In genomic region chr14:104666523-104666895, GRCh38 we compare ENCODE assay signal across 8 cellular contexts. TPM values are rescaled to one million over a fixed set of nuclear protein-coding genes. Genes with fewer than 3 reads are reported as not detected.
DNase-seq lines count a peak whose midpoint lies in the region; ATAC-seq and TF ChIP-seq lines count a peak whose summit lies in the region.
"Not testable (repeated sequence)": the region's sequence is repeated elsewhere in the genome, so short reads cannot be mapped to it uniquely, and the experiment has no call there.

No MANE protein-coding gene starts in this region.

- H3K27ac Mint-ChIP-seq in T-helper 17 cell = peak overlapping the region; percentile 19
- peak overlapping the region; percentile 79 for H3K27ac Mint-ChIP-seq in mesothelial cell of epicardium
- H3K27ac Mint-ChIP-seq in osteocyte (ENCODE audit: unreplicated experiment) = peak overlapping the region; percentile 20

- H3K9ac ChIP-seq in BLaER1 treated with 17β-estradiol and CSF1 and Interleukin-3, amounts not matched to agents 10 nM and 100 nM = peak overlapping the region in 9 of 11 experiments; percentile 16 to 71 (median 56); a peak in 9 of 22 replicates
- H3K9ac ChIP-seq in HUES6 (ENCODE audit: low read length) = peak overlapping the region; percentile 41

- peaks cover 27 to 56% (median 42%) of the 10 kb centered on the region in 10 experiments for H3K4me1 ChIP-seq in BLaER1 treated with 17β-estradiol and CSF1 and Interleukin-3, amounts not matched to agents 10 nM and 100 nM
- H3K4me1 ChIP-seq in HUES6 (ENCODE audit: control insufficient read depth, insufficient read depth, low read length) (peaks cover 14% of the 10 kb centered on the region), hepatocyte (ENCODE audit: insufficient read depth) (peaks cover 12% of the 10 kb centered on the region), stomach (peaks cover 11 to 15% (median 13%) of the 10 kb centered on the region in 4 donors)

- 84% methylated on average over 7 of the region's 7 CpGs for WGBS in hepatocyte (ENCODE audit: low lambda C conversion rate, missing lambda C conversion rate)
- 47 to 70% (median 59%) methylated on average over 7 of the region's 7 CpGs for WGBS in stomach, 5 donors

- H3K36me3 ChIP-seq in BLaER1 treated with 17β-estradiol and CSF1 and Interleukin-3, amounts not matched to agents 10 nM and 100 nM; HUES6 (ENCODE audit: control insufficient read depth, insufficient read depth, low read length); hepatocyte (replicated peaks; ENCODE audit: insufficient read depth, low read depth); stomach: not testable (repeated sequence)

- DNase-seq in T-helper 17 cell; caudate nucleus (lab: John Stamatoyannopoulos, UW); hepatocyte (ENCODE audit: low spot score); mesothelial cell of epicardium (ENCODE audit: low spot score in 2 of 2, unreplicated experiment in 2 of 2); osteocyte (ENCODE audit: extremely low spot score, unreplicated experiment); stomach: not testable (repeated sequence)

- not testable (repeated sequence) for H3K9me3 Mint-ChIP-seq in mesothelial cell of epicardium; osteocyte (ENCODE audit: unreplicated experiment)

- not testable (repeated sequence) for TF ChIP-seq CTCF in hepatocyte (IDR thresholded peaks at IDR 0.05; ENCODE audit: poor library complexity); mesothelial cell of epicardium (IDR thresholded peaks at IDR 0.05; ENCODE audit: unreplicated experiment); osteocyte (IDR thresholded peaks at IDR 0.05); stomach (IDR thresholded peaks at IDR 0.05)

- H3K79me2 ChIP-seq in hepatocyte = not testable (repeated sequence)

- not testable (repeated sequence) for H3K9me2 ChIP-seq in hepatocyte (replicated peaks; ENCODE audit: insufficient read depth)

- ATAC-seq in T-helper 17 cell = not testable (repeated sequence)

- not testable (repeated sequence) for H4K20me1 ChIP-seq in BLaER1 treated with 17β-estradiol and CSF1 and Interleukin-3, amounts not matched to agents 10 nM and 100 nM; hepatocyte (ENCODE audit: insufficient read depth, poor library complexity, severe bottlenecking)

- not testable (repeated sequence) for TF ChIP-seq EP300 in stomach (IDR thresholded peaks at IDR 0.05)

- H3K9me3 ChIP-seq in BLaER1 treated with 17β-estradiol and CSF1 and Interleukin-3, amounts not matched to agents 10 nM and 100 nM (replicated peaks in 1 of 11) = peaks cover 0 to 11% (median 0%) of the 10 kb centered on the region in 11 experiments; a peak in 4 of 22 replicates
- H3K9me3 ChIP-seq in HUES6 (ENCODE audit: control insufficient read depth, insufficient read depth, low read depth, low read length); T-helper 17 cell (ENCODE audit: control insufficient read depth, low read length, poor library complexity, severe bottlenecking); hepatocyte (ENCODE audit: low read depth); stomach: not testable (repeated sequence)

- H3K27me3 Mint-ChIP-seq in T-helper 17 cell; mesothelial cell of epicardium (ENCODE audit: low read depth); osteocyte (ENCODE audit: unreplicated experiment): not testable (repeated sequence)

- H3K27ac ChIP-seq in BLaER1 treated with 17β-estradiol and CSF1 and Interleukin-3, amounts not matched to agents 10 nM and 100 nM = peak overlapping the region in 10 of 11 experiments; percentile 47 to 78 (median 68); a peak in 14 of 22 replicates
- H3K27ac ChIP-seq in HUES6 (ENCODE audit: low read depth, low read length) (peak overlapping the region; percentile 83; the same call in 1 of the 2 replicates), caudate nucleus (ENCODE audit: low read depth, low read length) (peak overlapping the region; percentile 95), hepatocyte (peak overlapping the region; percentile 70), stomach (peak overlapping the region; percentile 42 to 68 (median 66))

- not testable (repeated sequence) for H3K4me3 Mint-ChIP-seq in T-helper 17 cell; mesothelial cell of epicardium; osteocyte (ENCODE audit: unreplicated experiment)

- peak overlapping the region; percentile 58 for H2AFZ ChIP-seq in hepatocyte

- not testable (repeated sequence) for H3K27me3 ChIP-seq in BLaER1 treated with 17β-estradiol and CSF1 and Interleukin-3, amounts not matched to agents 10 nM and 100 nM; HUES6 (ENCODE audit: control insufficient read depth, insufficient read depth, low read length); hepatocyte; stomach

- not testable (repeated sequence) for H3K36me3 Mint-ChIP-seq in T-helper 17 cell (ENCODE audit: low read depth); mesothelial cell of epicardium; osteocyte (ENCODE audit: unreplicated experiment)

- peak overlapping the region; percentile 61 to 80 (median 74) for H3K4me2 ChIP-seq in BLaER1 treated with 17β-estradiol and CSF1 and Interleukin-3, amounts not matched to agents 10 nM and 100 nM
- H3K4me2 ChIP-seq in hepatocyte = peak overlapping the region; percentile 3

- H3K4me1 Mint-ChIP-seq in T-helper 17 cell = peaks cover 21% of the 10 kb centered on the region
- not testable (repeated sequence) for H3K4me1 Mint-ChIP-seq in mesothelial cell of epicardium
- peaks cover 12% of the 10 kb centered on the region for H3K4me1 Mint-ChIP-seq in osteocyte (ENCODE audit: unreplicated experiment)

- H3K4me3 ChIP-seq in BLaER1 treated with 17β-estradiol and CSF1 and Interleukin-3, amounts not matched to agents 10 nM and 100 nM; HUES6 (ENCODE audit: low read depth, low read length); hepatocyte; stomach: not testable (repeated sequence)

- TF ChIP-seq POLR2A in stomach (IDR thresholded peaks at IDR 0.05) = not testable (repeated sequence)

- intact Hi-C loops in stomach (cut with DNase I; ENCODE audit: low total_unique reads) = not testable (repeated sequence)

RNA-seq across cellular contexts. Expression of gene INF2, which starts 22.9 kb away (rescaled TPM):
- total RNA-seq in T-helper 17 cell = 10 to 100 TPM; 61.0 to 76.1 TPM
- 24.2 and 31.6 TPM in 2 replicates for total RNA-seq in hepatocyte
- polyA plus RNA-seq in hepatocyte = 23.8 and 34.0 TPM in 2 replicates
- total RNA-seq in mesothelial cell of epicardium = 90.2 to 92.8 TPM (median 92.5 TPM) in 3 replicates
- total RNA-seq in osteocyte = 124 and 130 TPM in 2 replicates
- 100 to 1,000 TPM in 4 of 5 donors, 10 to 100 TPM in 1; 45.9 to 385 (median 184) TPM for total RNA-seq in stomach
- 100 to 1,000 TPM in 1 of 3 donors, 10 to 100 TPM in 2; 74.7 to 113 (median 90.3) TPM for polyA plus RNA-seq in stomach

RNA-seq across cellular contexts. Expression of gene ADSS1, which starts 57.5 kb away (rescaled TPM):
- total RNA-seq in T-helper 17 cell (1 to 10 TPM; 2.4 to 2.9 TPM), hepatocyte (3.1 and 3.8 TPM in 2 replicates), mesothelial cell of epicardium (14.1 to 17.1 TPM (median 14.4 TPM) in 3 replicates), osteocyte (3.7 and 4.5 TPM in 2 replicates), stomach (10 to 100 TPM in 1 of 5 donors, 1 to 10 TPM in 3, not detected in 1; 7.0 to 59.4 (median 7.6) TPM)
- polyA plus RNA-seq in hepatocyte (5.1 and 7.6 TPM in 2 replicates), stomach (10 to 100 TPM; 12.3 to 16.7 (median 14.5) TPM)

Comparison
In these comparisons a context has a peak if more than half of its experiments do, and no peak if none do; other contexts are left out.
1. H3K27ac Mint-ChIP-seq: peak in every context shown above with its lines; median percentile 79 in mesothelial cell of epicardium; 20 in osteocyte; 19 in T-helper 17 cell.